In genomic region chr20:57381596-57382503, GRCh38 we compare ENCODE assay signal across 1 cellular context.
A peak's percentile ranks its signal among the peaks of the same experiment; 100 is the strongest.
TF ChIP-seq lines count a peak whose summit lies in the region.

No MANE protein-coding gene starts in this region.

TF ChIP-seq in K562, 482 proteins besides CTCF, POLR2A, EP300 and RAD21 (continued from another document and continues in another):
- TF ChIP-seq, protein P1, sequence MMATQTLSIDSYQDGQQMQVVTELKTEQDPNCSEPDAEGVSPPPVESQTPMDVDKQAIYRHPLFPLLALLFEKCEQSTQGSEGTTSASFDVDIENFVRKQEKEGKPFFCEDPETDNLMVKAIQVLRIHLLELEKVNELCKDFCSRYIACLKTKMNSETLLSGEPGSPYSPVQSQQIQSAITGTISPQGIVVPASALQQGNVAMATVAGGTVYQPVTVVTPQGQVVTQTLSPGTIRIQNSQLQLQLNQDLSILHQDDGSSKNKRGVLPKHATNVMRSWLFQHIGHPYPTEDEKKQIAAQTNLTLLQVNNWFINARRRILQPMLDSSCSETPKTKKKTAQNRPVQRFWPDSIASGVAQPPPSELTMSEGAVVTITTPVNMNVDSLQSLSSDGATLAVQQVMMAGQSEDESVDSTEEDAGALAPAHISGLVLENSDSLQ (IDR thresholded peaks at IDR 0.05): peak; percentile 11; the same call in 1 of the 2 replicates
- TF ChIP-seq HDGF (IDR thresholded peaks at IDR 0.05) (no peak), RB1 (IDR thresholded peaks at IDR 0.05; ENCODE audit: low read depth) (peak; percentile 39; the same call in 1 of the 2 replicates), YY1 (IDR thresholded peaks at IDR 0.05; ENCODE audit: borderline replicate concordance in 1 of 3, control insufficient read depth in 1 of 3, extremely low read depth in 1 of 3, insufficient read depth in 3 of 3, insufficient read length in 1 of 3, insufficient replicate concordance in 2 of 3, low read depth in 1 of 3, low read length in 2 of 3) (no peak), ETS1 (conservative IDR thresholded peaks at IDR 0.05; ENCODE audit: control insufficient read depth, low read depth, low read length) (0 out of 2 replicates have a peak, but pooled peaks have one; percentile 23), STAG1 (CRISPR knock-in tag; IDR thresholded peaks at IDR 0.05; ENCODE audit: borderline replicate concordance) (peak; percentile 67; the same call in 1 of the 2 replicates), RCOR1 (IDR thresholded peaks at IDR 0.05; ENCODE audit: borderline replicate concordance in 1 of 2, low read depth in 2 of 2, low read length in 2 of 2) (peak in 1 of 2 experiments; percentile 43; a peak in 1 of 4 replicates), PHB (CRISPR knock-in tag; IDR thresholded peaks at IDR 0.05) (no peak), E2F1 (CRISPR knock-in tag; IDR thresholded peaks at IDR 0.05) (peak; percentile 68; the same call in 1 of the 2 replicates), PPARD (CRISPR knock-in tag; IDR thresholded peaks at IDR 0.05) (no peak), BACH1 (tag; IDR thresholded peaks at IDR 0.05) (no peak), TSHZ1 (CRISPR knock-in tag; IDR thresholded peaks at IDR 0.05) (no peak), SMC3 (conservative IDR thresholded peaks at IDR 0.05; ENCODE audit: insufficient read depth, low read depth, low read length) (peak; percentile 97), JUND (IDR thresholded peaks at IDR 0.05; ENCODE audit: borderline replicate concordance, low read depth, low read length) (peak; percentile 37; the same call in 1 of the 2 replicates), JUND (tag; IDR thresholded peaks at IDR 0.05; ENCODE audit: borderline replicate concordance, low read depth, low read length) (peak; percentile 27; the same call in 1 of the 3 replicates), E2F6 (IDR thresholded peaks at IDR 0.05; ENCODE audit: borderline replicate concordance in 1 of 2, extremely low read depth in 1 of 2, insufficient read depth in 1 of 2, insufficient read length in 1 of 2, low read depth in 1 of 2, low read length in 1 of 2, poor library complexity in 1 of 2, severe bottlenecking in 1 of 2) (peak in 1 of 2 experiments; percentile 48), MTA3 (IDR thresholded peaks at IDR 0.05; ENCODE audit: borderline replicate concordance) (no peak), MCM7 (IDR thresholded peaks at IDR 0.05) (no peak), HDAC2 (IDR thresholded peaks at IDR 0.05) (peak; percentile 55; the same call in 1 of the 2 replicates), MYC (IDR thresholded peaks at IDR 0.05; ENCODE audit: low read depth, low read length) (peak; percentile 88), MYC (CRISPR knock-in tag; IDR thresholded peaks at IDR 0.05; ENCODE audit: borderline replicate concordance, low read depth) (no peak), MYNN (IDR thresholded peaks at IDR 0.05) (0 out of 2 replicates have a peak, but pooled peaks have one; percentile 33), MYNN (CRISPR knock-in tag; IDR thresholded peaks at IDR 0.05) (no peak), ZBTB2 (IDR thresholded peaks at IDR 0.05) (no peak), BDP1 (IDR thresholded peaks at IDR 0.05; ENCODE audit: insufficient read depth, insufficient read length) (no peak), JUN (IDR thresholded peaks at IDR 0.05; ENCODE audit: borderline replicate concordance, low read depth, low read length) (peak; percentile 17; the same call in 1 of the 2 replicates), JUN (CRISPR knock-in tag; IDR thresholded peaks at IDR 0.05; ENCODE audit: borderline replicate concordance) (no peak), ZNF24 (IDR thresholded peaks at IDR 0.05) (peak; percentile 41; the same call in 1 of the 2 replicates), MXI1 (IDR thresholded peaks at IDR 0.05; ENCODE audit: low read depth, low read length) (no peak), VEZF1 (CRISPR knock-in tag; IDR thresholded peaks at IDR 0.05) (no peak; the same call in 1 of the 2 replicates), MCM2 (IDR thresholded peaks at IDR 0.05; ENCODE audit: low read depth) (no peak), ZNF696 (CRISPR knock-in tag; conservative IDR thresholded peaks at IDR 0.05) (no peak), ARID2 (IDR thresholded peaks at IDR 0.05) (0 out of 2 replicates have a peak, but pooled peaks have one; percentile 65), RBM25 (IDR thresholded peaks at IDR 0.05; ENCODE audit: low read depth, low read length, severe bottlenecking) (peak; percentile 93), TAF9B (IDR thresholded peaks at IDR 0.05; ENCODE audit: partially characterized antibody) (no peak), MAX (CRISPR knock-in tag; IDR thresholded peaks at IDR 0.05) (peak; percentile 75), DACH1 (IDR thresholded peaks at IDR 0.05; ENCODE audit: partially characterized antibody) (no peak), BCOR (IDR thresholded peaks at IDR 0.05) (peak; percentile 88), SIN3B (IDR thresholded peaks at IDR 0.05; ENCODE audit: low read depth) (no peak), LEF1 (IDR thresholded peaks at IDR 0.05) (no peak), KLF13 (tag; IDR thresholded peaks at IDR 0.05; ENCODE audit: borderline replicate concordance, low read depth) (no peak), FOXK2 (conservative IDR thresholded peaks at IDR 0.05 in 1 of 2, IDR thresholded peaks at IDR 0.05 in 1 of 2; ENCODE audit: low read depth in 2 of 2) (peak; percentile 40 to 71; a peak in 3 of 4 replicates), KDM1A (IDR thresholded peaks at IDR 0.05) (peak; percentile 68 to 72; a peak in 3 of 4 replicates), ZSCAN29 (IDR thresholded peaks at IDR 0.05) (no peak), TFAP4 (CRISPR knock-in tag; IDR thresholded peaks at IDR 0.05; ENCODE audit: borderline replicate concordance) (0 out of 2 replicates have a peak, but pooled peaks have one; percentile 28), ZNF583 (CRISPR knock-in tag; IDR thresholded peaks at IDR 0.05) (no peak)
- TF ChIP-seq, protein P2, sequence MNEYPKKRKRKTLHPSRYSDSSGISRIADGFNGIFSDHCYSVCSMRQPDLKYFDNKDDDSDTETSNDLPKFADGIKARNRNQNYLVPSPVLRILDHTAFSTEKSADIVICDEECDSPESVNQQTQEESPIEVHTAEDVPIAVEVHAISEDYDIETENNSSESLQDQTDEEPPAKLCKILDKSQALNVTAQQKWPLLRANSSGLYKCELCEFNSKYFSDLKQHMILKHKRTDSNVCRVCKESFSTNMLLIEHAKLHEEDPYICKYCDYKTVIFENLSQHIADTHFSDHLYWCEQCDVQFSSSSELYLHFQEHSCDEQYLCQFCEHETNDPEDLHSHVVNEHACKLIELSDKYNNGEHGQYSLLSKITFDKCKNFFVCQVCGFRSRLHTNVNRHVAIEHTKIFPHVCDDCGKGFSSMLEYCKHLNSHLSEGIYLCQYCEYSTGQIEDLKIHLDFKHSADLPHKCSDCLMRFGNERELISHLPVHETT (CRISPR knock-in tag; conservative IDR thresholded peaks at IDR 0.05 in 1 of 2, IDR thresholded peaks at IDR 0.05 in 1 of 2): no peak
- TF ChIP-seq, protein P3, sequence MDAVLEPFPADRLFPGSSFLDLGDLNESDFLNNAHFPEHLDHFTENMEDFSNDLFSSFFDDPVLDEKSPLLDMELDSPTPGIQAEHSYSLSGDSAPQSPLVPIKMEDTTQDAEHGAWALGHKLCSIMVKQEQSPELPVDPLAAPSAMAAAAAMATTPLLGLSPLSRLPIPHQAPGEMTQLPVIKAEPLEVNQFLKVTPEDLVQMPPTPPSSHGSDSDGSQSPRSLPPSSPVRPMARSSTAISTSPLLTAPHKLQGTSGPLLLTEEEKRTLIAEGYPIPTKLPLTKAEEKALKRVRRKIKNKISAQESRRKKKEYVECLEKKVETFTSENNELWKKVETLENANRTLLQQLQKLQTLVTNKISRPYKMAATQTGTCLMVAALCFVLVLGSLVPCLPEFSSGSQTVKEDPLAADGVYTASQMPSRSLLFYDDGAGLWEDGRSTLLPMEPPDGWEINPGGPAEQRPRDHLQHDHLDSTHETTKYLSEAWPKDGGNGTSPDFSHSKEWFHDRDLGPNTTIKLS (IDR thresholded peaks at IDR 0.05; ENCODE audit: borderline replicate concordance, low read depth): no peak
- TF ChIP-seq, protein P4, sequence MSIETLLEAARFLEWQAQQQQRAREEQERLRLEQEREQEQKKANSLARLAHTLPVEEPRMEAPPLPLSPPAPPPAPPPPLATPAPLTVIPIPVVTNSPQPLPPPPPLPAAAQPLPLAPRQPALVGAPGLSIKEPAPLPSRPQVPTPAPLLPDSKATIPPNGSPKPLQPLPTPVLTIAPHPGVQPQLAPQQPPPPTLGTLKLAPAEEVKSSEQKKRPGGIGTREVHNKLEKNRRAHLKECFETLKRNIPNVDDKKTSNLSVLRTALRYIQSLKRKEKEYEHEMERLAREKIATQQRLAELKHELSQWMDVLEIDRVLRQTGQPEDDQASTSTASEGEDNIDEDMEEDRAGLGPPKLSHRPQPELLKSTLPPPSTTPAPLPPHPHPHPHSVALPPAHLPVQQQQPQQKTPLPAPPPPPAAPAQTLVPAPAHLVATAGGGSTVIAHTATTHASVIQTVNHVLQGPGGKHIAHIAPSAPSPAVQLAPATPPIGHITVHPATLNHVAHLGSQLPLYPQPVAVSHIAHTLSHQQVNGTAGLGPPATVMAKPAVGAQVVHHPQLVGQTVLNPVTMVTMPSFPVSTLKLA (conservative IDR thresholded peaks at IDR 0.05): peak; percentile 73 to 81
